Comparison of ENCODE assay signal across 8 cellular contexts in the genomic region with DNA sequence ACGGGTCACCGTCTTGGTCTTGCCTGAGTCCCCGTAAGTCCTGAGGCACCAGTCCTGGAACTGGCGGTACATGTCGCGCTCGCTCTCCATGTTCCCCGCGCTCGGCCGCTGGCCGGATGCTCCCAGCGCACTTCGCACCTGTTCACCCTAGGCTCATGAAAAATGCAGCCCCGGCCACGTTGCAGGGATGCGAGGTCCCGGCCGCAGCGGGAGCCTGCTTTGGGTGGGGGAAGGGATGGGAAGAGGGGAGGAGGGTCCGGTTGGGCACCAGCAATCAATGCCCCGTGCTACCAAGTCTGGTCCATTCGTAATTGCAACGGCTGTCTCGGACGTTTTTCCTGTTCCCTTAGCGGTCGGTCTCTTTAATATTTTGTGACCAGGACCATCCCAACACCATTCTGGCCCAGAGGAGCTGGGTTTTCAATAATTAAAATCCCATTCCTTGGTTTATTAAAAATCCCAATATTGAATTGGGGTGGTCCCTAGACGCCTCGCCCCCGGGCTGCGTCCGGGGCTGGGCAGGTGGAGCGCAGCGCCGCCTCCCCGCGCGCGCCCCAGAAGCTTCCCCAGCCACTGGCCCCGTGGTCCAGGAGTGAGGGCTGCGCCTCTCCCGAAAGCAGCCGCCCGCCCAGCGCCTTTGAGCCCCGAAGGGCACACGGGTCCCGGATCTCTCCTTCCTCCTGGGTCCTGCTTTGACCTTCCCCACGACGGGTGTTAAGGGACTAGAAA. TPM values are rescaled to one million over a fixed set of nuclear protein-coding genes. Genes with fewer than 3 reads are reported as not detected.
DNase-seq lines count a peak whose midpoint lies in the region; ATAC-seq and TF ChIP-seq lines count a peak whose summit lies in the region.

No MANE protein-coding gene starts in this region.

- H3K9me3 Mint-ChIP-seq in activated T-cell treated with anti-CD3 and anti-CD28 coated beads, Interleukin-2, amount 50 U/mL, for 72 hours = peaks cover 0 to 2% of the 10 kb centered on the region in 2 donors

- no peak overlapping the region for H3K4me3 Mint-ChIP-seq in activated T-cell treated with anti-CD3 and anti-CD28 coated beads, Interleukin-2, amount 50 U/mL, for 72 hours

- H3K9me3 ChIP-seq in heart right ventricle = no peaks in the 10 kb centered on the region
- H3K9me3 ChIP-seq in gastrocnemius medialis = no peaks in the 10 kb centered on the region
- no peaks in the 10 kb centered on the region for H3K9me3 ChIP-seq in HAP-1

- H3K27me3 ChIP-seq in heart right ventricle (peaks cover 0 to 90% (median 76%) of the 10 kb centered on the region in 7 donors), gastrocnemius medialis (peaks cover 37 to 54% (median 53%) of the 10 kb centered on the region in 3 donors), HAP-1 (ENCODE audit: low read depth) (peaks cover 53% of the 10 kb centered on the region)

- peak; percentile 79 for DNase-seq in NCI-H748 treated with DMSO at 0.1 percent for 48 hours (lab: John Stamatoyannopoulos, UW)
- no peak for DNase-seq in heart right ventricle
- DNase-seq in gastrocnemius medialis = no peak
- DNase-seq in hippocampal formation (lab: John Stamatoyannopoulos, UW) = no peak
- no peak for DNase-seq in HAP-1 (ENCODE audit: low spot score in 2 of 2)
- DNase-seq in NK-92 (lab: John Stamatoyannopoulos, UW; ENCODE audit: unreplicated experiment) = no peak
- no peak for DNase-seq in activated T-cell treated with anti-CD3 and anti-CD28 coated beads, Interleukin-2, amount 50 U/mL, for 72 hours

- 1 to 2% methylated on average over 51 of the region's 51 CpGs for WGBS in heart right ventricle, 2 donors

- in situ Hi-C loops in gastrocnemius medialis (cut with MboI; ENCODE audit: low sequenced_read_pairs in 4 of 4) = no loop called here
- in situ Hi-C loops in HAP-1 (cut with MboI; ENCODE audit: low sequenced_read_pairs) = no loop called here

- H3K27me3 Mint-ChIP-seq in activated T-cell treated with anti-CD3 and anti-CD28 coated beads, Interleukin-2, amount 50 U/mL, for 72 hours (ENCODE audit: low read depth) = peaks cover 29% of the 10 kb centered on the region

- H3K4me3 ChIP-seq in heart right ventricle (peak overlapping the region; percentile 14 to 56 (median 46)), gastrocnemius medialis (peak overlapping the region; percentile 50 to 66 (median 55)), HAP-1 (no peak overlapping the region)

- ATAC-seq in GM19438 (IDR thresholded peaks at IDR 0.05; ENCODE audit: low read depth, unreplicated experiment) = peak; percentile 39
- ATAC-seq in heart right ventricle = peak in 5 of 8 donors; percentile 19 to 44 (median 39)
- no peak for ATAC-seq in gastrocnemius medialis
- ATAC-seq in activated T-cell treated with anti-CD3 and anti-CD28 coated beads, Interleukin-2, amount 50 U/mL, for 72 hours (replicated peaks in 1 of 2) = no peak

- H3K36me3 ChIP-seq in heart right ventricle (no peaks in the 10 kb centered on the region), gastrocnemius medialis (no peaks in the 10 kb centered on the region), HAP-1 (replicated peaks) (no peaks in the 10 kb centered on the region)

- intact Hi-C loops in heart right ventricle (cut with DNase I) = no loop called here
- intact Hi-C loops in gastrocnemius medialis (cut with DNase I; ENCODE audit: low total_unique reads) = no loop called here

- H3K4me1 ChIP-seq in heart right ventricle (peaks cover 8 to 36% (median 30%) of the 10 kb centered on the region in 9 donors), gastrocnemius medialis (peaks cover 6 to 32% of the 10 kb centered on the region in 2 donors), HAP-1 (no peaks in the 10 kb centered on the region)

- peaks cover 0 to 9% of the 10 kb centered on the region in 2 donors for H3K36me3 Mint-ChIP-seq in activated T-cell treated with anti-CD3 and anti-CD28 coated beads, Interleukin-2, amount 50 U/mL, for 72 hours (ENCODE audit: insufficient read depth in 2 of 2)

- TF ChIP-seq CTCF in heart right ventricle (IDR thresholded peaks at IDR 0.05) = no peak
- no peak for TF ChIP-seq CTCF in gastrocnemius medialis (IDR thresholded peaks at IDR 0.05 in 4 of 5, conservative IDR thresholded peaks at IDR 0.05 in 1 of 5)

- H3K27ac ChIP-seq in heart right ventricle (peak overlapping the region in 1 of 10 donors; percentile 45), gastrocnemius medialis (no peak overlapping the region)

- no peak overlapping the region for H3K27ac Mint-ChIP-seq in activated T-cell treated with anti-CD3 and anti-CD28 coated beads, Interleukin-2, amount 50 U/mL, for 72 hours

- peaks cover 4% of the 10 kb centered on the region for H3K4me1 Mint-ChIP-seq in activated T-cell treated with anti-CD3 and anti-CD28 coated beads, Interleukin-2, amount 50 U/mL, for 72 hours (ENCODE audit: low read depth)

- no peak for TF ChIP-seq POLR2A in gastrocnemius medialis (IDR thresholded peaks at IDR 0.05)

RNA-seq across cellular contexts. Expression of gene NOL4, which starts 1.4 kb away (rescaled TPM):
- total RNA-seq in heart right ventricle = under 1 TPM in 5 of 10 donors, not detected in 5; 0.38 to 0.73 (median 0.41) TPM
- under 1 TPM in 1 of 2 donors, not detected in 1; 0.03 TPM for polyA plus RNA-seq in heart right ventricle
- total RNA-seq in gastrocnemius medialis = not detected
- total RNA-seq in activated T-cell treated with anti-CD3 and anti-CD28 coated beads, Interleukin-2, amount 50 U/mL, for 72 hours = not detected

Comparison
In these comparisons a context has a peak if more than half of its experiments do, and no peak if none do; other contexts are left out.
1. ATAC-seq: peak in GM19438 (single experiment) and heart right ventricle (5 of 8); none in gastrocnemius medialis (0 of 2) and activated T-cell treated with anti-CD3 and anti-CD28 coated beads, Interleukin-2, amount 50 U/mL, for 72 hours (0 of 2).